In genomic region chr6:3431994-3432393, GRCh38 we compare ENCODE assay signal across 13 cellular contexts.
"Had no signal": no experiment of that assay in that cellular context is flagged by ENCODE, and none has a peak within 500 bp of the region (broad histone marks: within the 10 kb centered on the region; RNA-seq: fewer than 3 reads in every experiment).

No MANE protein-coding gene starts in this region.

- H2AFZ ChIP-seq: neural progenitor cell had no signal

- DNase-seq: activated CD4-positive, alpha-beta T cell treated with anti-CD3 and anti-CD28 coated beads, Interleukin-2, amount 10 ng/mL, durations not matched to agents 7 days and 5 days; activated CD8-positive, alpha-beta memory T cell treated with anti-CD3 and anti-CD28 coated beads, Interleukin-2, amount 50 U/mL, for 48 hours; activated gamma-delta T cell treated with Interleukin-2 at 50 U/mL for 16 hours; activated naive CD8-positive, alpha-beta T cell treated with anti-CD3 and anti-CD28 coated beads for 36 hours; brain microvascular endothelial cell; erythroblast; hypothalamus; left ventricle myocardium superior; midbrain; ovary had no signal

- H3K9me3 ChIP-seq: ovary, tibial nerve had no signal

- H3K27ac ChIP-seq: brain microvascular endothelial cell, neural progenitor cell, ovary, tibial nerve had no signal

- H3K36me3 ChIP-seq: brain microvascular endothelial cell, neural progenitor cell, ovary, tibial nerve had no signal

- H3K4me1 ChIP-seq: neural progenitor cell had no signal

- H3K9me3 Mint-ChIP-seq: activated CD4-positive, alpha-beta T cell treated with anti-CD3 and anti-CD28 coated beads, Interleukin-2, amount 10 ng/mL, durations not matched to agents 7 days and 5 days; activated naive CD8-positive, alpha-beta T cell treated with anti-CD3 and anti-CD28 coated beads for 36 hours; stimulated activated memory B cell treated with anti-CD40 and anti-IgM and Interleukin-4, amounts not matched to agents 10 μg/mL and 1 μg/mL and 100 μg/mL, for 72 hours had no signal

- H3K4me2 ChIP-seq: neural progenitor cell had no signal

- H3K4me3 Mint-ChIP-seq: activated CD4-positive, alpha-beta T cell treated with anti-CD3 and anti-CD28 coated beads, Interleukin-2, amount 10 ng/mL, durations not matched to agents 7 days and 5 days; activated naive CD8-positive, alpha-beta T cell treated with anti-CD3 and anti-CD28 coated beads for 36 hours; neural progenitor cell; stimulated activated memory B cell treated with anti-CD40 and anti-IgM and Interleukin-4, amounts not matched to agents 10 μg/mL and 1 μg/mL and 100 μg/mL, for 72 hours had no signal

- H3K27me3 Mint-ChIP-seq: activated CD4-positive, alpha-beta T cell treated with anti-CD3 and anti-CD28 coated beads, Interleukin-2, amount 10 ng/mL, durations not matched to agents 7 days and 5 days; activated naive CD8-positive, alpha-beta T cell treated with anti-CD3 and anti-CD28 coated beads for 36 hours had no signal

- H3K36me3 Mint-ChIP-seq: activated naive CD8-positive, alpha-beta T cell treated with anti-CD3 and anti-CD28 coated beads for 36 hours; stimulated activated memory B cell treated with anti-CD40 and anti-IgM and Interleukin-4, amounts not matched to agents 10 μg/mL and 1 μg/mL and 100 μg/mL, for 72 hours had no signal

- H3K27ac Mint-ChIP-seq: activated CD4-positive, alpha-beta T cell treated with anti-CD3 and anti-CD28 coated beads, Interleukin-2, amount 10 ng/mL, durations not matched to agents 7 days and 5 days; neural progenitor cell; stimulated activated memory B cell treated with anti-CD40 and anti-IgM and Interleukin-4, amounts not matched to agents 10 μg/mL and 1 μg/mL and 100 μg/mL, for 72 hours had no signal

- H3K27me3 ChIP-seq: brain microvascular endothelial cell, neural progenitor cell, ovary, tibial nerve had no signal

- ATAC-seq: left ventricle myocardium superior; stimulated activated memory B cell treated with anti-CD40 and anti-IgM and Interleukin-4, amounts not matched to agents 10 μg/mL and 1 μg/mL and 100 μg/mL, for 72 hours had no signal

- H3K4me3 ChIP-seq: neural progenitor cell, ovary, tibial nerve had no signal

- H3K4me1 Mint-ChIP-seq: activated CD4-positive, alpha-beta T cell treated with anti-CD3 and anti-CD28 coated beads, Interleukin-2, amount 10 ng/mL, durations not matched to agents 7 days and 5 days; activated naive CD8-positive, alpha-beta T cell treated with anti-CD3 and anti-CD28 coated beads for 36 hours had no signal
